In genomic region chr3:42905740-42906084, GRCh38 we compare ENCODE assay signal across 8 cellular contexts. TPM values are rescaled to one million over a fixed set of nuclear protein-coding genes. Genes with fewer than 3 reads are reported as not detected.
DNase-seq lines count a peak whose midpoint lies in the region; ATAC-seq and TF ChIP-seq lines count a peak whose summit lies in the region.
"Had no signal": no experiment of that assay in that cellular context is flagged by ENCODE, and none has a peak within 500 bp of the region (broad histone marks: within the 10 kb centered on the region; RNA-seq: fewer than 3 reads in every experiment).

No MANE protein-coding gene starts in this region.

- DNase-seq in Calu3 (no peak), T-helper 17 cell (no peak), fibroblast of lung (ENCODE audit: low read depth in 2 of 2) (peak in 1 of 2 donors; percentile 4), midbrain (lab: John Stamatoyannopoulos, UW) (no peak), AG20443 (ENCODE audit: low spot score) (no peak)

- TF ChIP-seq CTCF in Calu3 (IDR thresholded peaks at IDR 0.05; ENCODE audit: unreplicated experiment) (no peak), fibroblast of lung (conservative IDR thresholded peaks at IDR 0.05 in 1 of 2, IDR thresholded peaks at IDR 0.05 in 1 of 2; ENCODE audit: low read depth in 1 of 2, low read length in 2 of 2) (no peak)

- H3K9ac ChIP-seq in fibroblast of lung (ENCODE audit: insufficient read depth, low read length) (no peak overlapping the region), skeletal muscle tissue (ENCODE audit: low read depth in 1 of 3, low read length in 3 of 3) (peak overlapping the region; percentile 81 to 88 (median 83))

- H2AFZ ChIP-seq in fibroblast of lung (ENCODE audit: low read length) = no peak overlapping the region

- H3K27ac Mint-ChIP-seq in Calu3 (ENCODE audit: unreplicated experiment) (no peak overlapping the region), T-helper 17 cell (no peak overlapping the region)
- H3K27ac Mint-ChIP-seq: IgD-negative memory B cell had no signal

- peak overlapping the region in 3 of 4 experiments; percentile 6 to 62 (median 55) for H3K4me3 ChIP-seq in fibroblast of lung (replicated peaks in 1 of 4; ENCODE audit: control extremely low read depth in 1 of 4, insufficient read depth in 1 of 4, low read depth in 3 of 4, low read length in 4 of 4)
- H3K4me3 ChIP-seq in skeletal muscle tissue (ENCODE audit: low read length in 3 of 3) = peak overlapping the region; percentile 83 to 86 (median 84)

- intact Hi-C loops in Calu3 (cut with micrococcal nuclease; ENCODE audit: unreplicated experiment) = no loop called here

- H3K79me2 ChIP-seq in fibroblast of lung (ENCODE audit: control insufficient read depth, insufficient read depth, low read length) = no peaks in the 10 kb centered on the region

- H3K4me1 Mint-ChIP-seq in Calu3 (ENCODE audit: low read depth, unreplicated experiment) (peaks cover 9% of the 10 kb centered on the region), T-helper 17 cell (peaks cover 10% of the 10 kb centered on the region)

- CTCF ChIA-PET in Calu3 (lab: Charles Lee) = no interaction called here

- peaks cover 17% of the 10 kb centered on the region for H3K27me3 ChIP-seq in fibroblast of lung (ENCODE audit: control insufficient read depth, insufficient read depth, low read length)
- no peaks in the 10 kb centered on the region for H3K27me3 ChIP-seq in skeletal muscle tissue (ENCODE audit: control insufficient read depth in 3 of 3, insufficient read depth in 3 of 3, low read length in 3 of 3)

- peaks cover 53% of the 10 kb centered on the region for H3K27me3 Mint-ChIP-seq in Calu3 (ENCODE audit: unreplicated experiment)
- H3K27me3 Mint-ChIP-seq in T-helper 17 cell = peaks cover 38% of the 10 kb centered on the region

- H3K4me1 ChIP-seq in fibroblast of lung (ENCODE audit: control insufficient read depth, extremely low read depth, insufficient read depth, low read length) (no peaks in the 10 kb centered on the region), skeletal muscle tissue (ENCODE audit: control insufficient read depth in 3 of 3, insufficient read depth in 3 of 3, low read length in 3 of 3) (peaks cover 8 to 17% (median 10%) of the 10 kb centered on the region in 3 donors)

- H3K4me2 ChIP-seq in fibroblast of lung (ENCODE audit: extremely low read depth, insufficient read depth, low read length) = no peak overlapping the region

- peak overlapping the region; percentile 18 for H3K4me3 Mint-ChIP-seq in Calu3 (ENCODE audit: low read depth, unreplicated experiment)
- peak overlapping the region; percentile 81 for H3K4me3 Mint-ChIP-seq in T-helper 17 cell

- ATAC-seq in T-helper 17 cell (no peak), HG03469 (IDR thresholded peaks at IDR 0.05; ENCODE audit: unreplicated experiment) (no peak)

- H3K27ac ChIP-seq in fibroblast of lung (ENCODE audit: insufficient read depth, low read length) (no peak overlapping the region), skeletal muscle tissue (ENCODE audit: low read depth, low read length) (no peak overlapping the region)

- no peaks in the 10 kb centered on the region for H4K20me1 ChIP-seq in fibroblast of lung (ENCODE audit: control insufficient read depth, extremely low read depth, insufficient read depth, low read length)

- H3K36me3 ChIP-seq in fibroblast of lung (ENCODE audit: control insufficient read depth, insufficient read depth, low read length) = no peaks in the 10 kb centered on the region
- H3K36me3 ChIP-seq in skeletal muscle tissue (ENCODE audit: control insufficient read depth in 3 of 3, insufficient read depth in 3 of 3, low read length in 3 of 3) = peaks cover 14 to 15% (median 14%) of the 10 kb centered on the region in 3 donors

- H3K36me3 Mint-ChIP-seq in Calu3 (ENCODE audit: insufficient read depth, unreplicated experiment) (peaks cover 2% of the 10 kb centered on the region), T-helper 17 cell (ENCODE audit: low read depth) (peaks cover 4% of the 10 kb centered on the region)

- H3K9me3 ChIP-seq in T-helper 17 cell (ENCODE audit: control insufficient read depth, low read length, poor library complexity, severe bottlenecking) (peaks cover 3% of the 10 kb centered on the region), fibroblast of lung (ENCODE audit: control insufficient read depth, insufficient read depth, low read depth, low read length) (no peaks in the 10 kb centered on the region), skeletal muscle tissue (ENCODE audit: control insufficient read depth in 3 of 3, low read length in 3 of 3) (no peaks in the 10 kb centered on the region)

- H3K9me3 Mint-ChIP-seq in Calu3 (ENCODE audit: low read depth, unreplicated experiment) = peaks cover 11% of the 10 kb centered on the region

- no TSS peak for BruUV-seq in Calu3 (replicated peaks; lab: Mats Ljungman, UMichigan)

RNA-seq across cellular contexts. Expression of gene ZNF662, which starts 0.2 kb away (rescaled TPM):
- total RNA-seq in Calu3 (2022) (1.1 and 1.2 TPM in 2 replicates), T-helper 17 cell (1 to 10 TPM in 1 of 2 donors, under 1 TPM in 1; 0.94 to 1.4 TPM), fibroblast of lung (3.3 and 5.6 TPM in 2 replicates), skeletal muscle tissue (11.0 TPM)
- 0.69 and 1.2 TPM in 2 replicates for polyA plus RNA-seq in fibroblast of lung
- polyA plus RNA-seq in fibroblast of lung (2012) = 0.56 and 1.2 TPM in 2 replicates
- 0.59 TPM in 1 of 2 replicates, not detected in the other for polyA minus RNA-seq in fibroblast of lung (ENCODE audit: low replicate concordance)
- polyA plus RNA-seq: IgD-negative memory B cell had no signal

RNA-seq across cellular contexts. Expression of gene CYP8B1, which starts 30.0 kb away (rescaled TPM):
- total RNA-seq in Calu3 (2022) (not detected in 2 replicates), T-helper 17 cell (not detected), fibroblast of lung (not detected in 2 replicates), skeletal muscle tissue (not detected)
- not detected in 2 replicates for polyA plus RNA-seq in fibroblast of lung
- polyA plus RNA-seq in fibroblast of lung (2012) = not detected in 2 replicates
- polyA minus RNA-seq in fibroblast of lung (ENCODE audit: low replicate concordance) = not detected in 2 replicates
- polyA plus RNA-seq: IgD-negative memory B cell had no signal
